8 cellular contexts compared by ENCODE assay signal in genomic region chr17:980406-981291, GRCh38. TPM values are rescaled to one million over a fixed set of nuclear protein-coding genes. Genes with fewer than 3 reads are reported as not detected.
A peak's percentile ranks its signal among the peaks of the same experiment; 100 is the strongest.
DNase-seq lines count a peak whose midpoint lies in the region; ATAC-seq and TF ChIP-seq lines count a peak whose summit lies in the region.

No MANE protein-coding gene starts in this region.

- no peaks in the 10 kb centered on the region for H3K9me3 Mint-ChIP-seq in activated naive CD8-positive, alpha-beta T cell (ENCODE audit: low read depth)

- intact Hi-C loops in Right ventricle myocardium superior (cut with DNase I) = no loop called here
- intact Hi-C loops in ovary (cut with DNase I) = loop anchor here (2.0 to 5.0 kb wide), 6 partner anchors 103 to 198 kb away; partner anchors contain the start of genes GLOD4 (in 1 of the 4) and MRM3 (in 1 of the 4)
- intact Hi-C loops in thyroid gland (cut with DNase I) = loop anchor here (2.0 kb wide), 1 partner anchor 184 kb away; no protein-coding TSS in a partner anchor

- peaks cover 20% of the 10 kb centered on the region for H3K27me3 Mint-ChIP-seq in activated naive CD8-positive, alpha-beta T cell

- 18 to 27% (median 24%) methylated on average over 43 of the region's 43 CpGs for WGBS in ovary, 3 donors
- 31 to 32% methylated on average over 39 to 42 of the region's 43 CpGs for WGBS in thyroid gland, 2 donors

- H3K9me3 ChIP-seq in ovary = no peaks in the 10 kb centered on the region
- no peaks in the 10 kb centered on the region for H3K9me3 ChIP-seq in thyroid gland

- peak; percentile 36 to 55 for DNase-seq in NCI-H187 (lab: John Stamatoyannopoulos, UW)
- DNase-seq in NCI-H187 treated with DMSO at 0.1 percent for 48 hours (lab: John Stamatoyannopoulos, UW) = no peak
- DNase-seq in NB4 (ENCODE audit: low read depth) = peak; percentile 78
- DNase-seq in SKM-1 treated with dmso at 0.1 percent for 144 hours (lab: John Stamatoyannopoulos, UW; ENCODE audit: unreplicated experiment) = peak; percentile 61
- DNase-seq in Right ventricle myocardium superior = peak; percentile 79
- DNase-seq in ovary = peak; percentile 73 to 83 (median 79)
- peak; percentile 79 to 83 for DNase-seq in thyroid gland

- H3K4me3 ChIP-seq in NB4 (ENCODE audit: low read depth, low read length) = no peak overlapping the region
- peak overlapping the region; percentile 79 for H3K4me3 ChIP-seq in ovary
- H3K4me3 ChIP-seq in thyroid gland (replicated peaks in 1 of 3) = peak overlapping the region in 1 of 3 donors; percentile 28

- peaks cover 1% of the 10 kb centered on the region for H3K4me1 ChIP-seq in ovary (ENCODE audit: insufficient read depth)
- H3K4me1 ChIP-seq in thyroid gland = peaks cover 18 to 22% of the 10 kb centered on the region in 2 donors

- TF ChIP-seq POLR2A in NB4 (IDR thresholded peaks at IDR 0.05; ENCODE audit: extremely low read depth, insufficient read length) = no peak
- no peak for TF ChIP-seq POLR2A in ovary (IDR thresholded peaks at IDR 0.05)
- TF ChIP-seq POLR2A in thyroid gland (IDR thresholded peaks at IDR 0.05) = peak in 1 of 2 donors; percentile 25

- no peaks in the 10 kb centered on the region for H3K36me3 ChIP-seq in ovary
- no peaks in the 10 kb centered on the region for H3K36me3 ChIP-seq in thyroid gland

- peak overlapping the region; percentile 41 for H3K27ac Mint-ChIP-seq in activated naive CD8-positive, alpha-beta T cell

- H3K4me3 Mint-ChIP-seq in activated naive CD8-positive, alpha-beta T cell = peak overlapping the region; percentile 86

- no peak for TF ChIP-seq EP300 in ovary (IDR thresholded peaks at IDR 0.05)

- ATAC-seq in Right ventricle myocardium superior (ENCODE audit: poor library complexity) = peak; percentile 71

- peak overlapping the region in 1 of 2 donors; percentile 54 for H3K27ac ChIP-seq in ovary
- peak overlapping the region; percentile 76 to 81 (median 79) for H3K27ac ChIP-seq in thyroid gland

- H3K36me3 Mint-ChIP-seq in activated naive CD8-positive, alpha-beta T cell = no peaks in the 10 kb centered on the region

- H3K4me1 Mint-ChIP-seq in activated naive CD8-positive, alpha-beta T cell (ENCODE audit: low read depth) = peaks cover 12% of the 10 kb centered on the region

- H3K27me3 ChIP-seq in ovary = no peaks in the 10 kb centered on the region
- H3K27me3 ChIP-seq in thyroid gland = no peaks in the 10 kb centered on the region

- TF ChIP-seq CTCF in NB4 (IDR thresholded peaks at IDR 0.05; ENCODE audit: low read depth, low read length) (peak; percentile 32), ovary (IDR thresholded peaks at IDR 0.05) (peak; percentile 33 to 83 (median 75)), thyroid gland (IDR thresholded peaks at IDR 0.05) (peak; percentile 48 to 91 (median 71))

RNA-seq across cellular contexts. Expression of gene NXN, which starts 1.1 kb away (rescaled TPM):
- total RNA-seq in Right ventricle myocardium superior (20.2 TPM), ovary (10 to 100 TPM in 6 of 7 donors, 1 to 10 TPM in 1; 5.5 to 34.8 (median 28.4) TPM), thyroid gland (10 to 100 TPM; 14.5 to 18.3 (median 17.2) TPM)
- polyA plus RNA-seq in ovary = 10 to 100 TPM; 24.3 to 29.9 TPM

RNA-seq across cellular contexts. Expression of gene TIMM22, which starts 16.3 kb away (rescaled TPM):
- total RNA-seq in Right ventricle myocardium superior (17.1 TPM), ovary (10 to 100 TPM in 6 of 7 donors, 1 to 10 TPM in 1; 7.9 to 15.1 (median 11.3) TPM), thyroid gland (10 to 100 TPM; 14.7 to 17.1 (median 14.9) TPM)
- polyA plus RNA-seq in ovary = 10 to 100 TPM in 1 of 2 donors, 1 to 10 TPM in 1; 8.9 to 12.6 TPM
